Comparison of ENCODE assay signal across 1 cellular context in genomic region chr1:156121441-156121840, GRCh38.
TF ChIP-seq lines count a peak whose summit lies in the region.

No MANE protein-coding gene starts in this region.

TF ChIP-seq in WTC11, 78 proteins besides CTCF, POLR2A, EP300 and RAD21 (continued from another document):
- TF ChIP-seq, protein P1, sequence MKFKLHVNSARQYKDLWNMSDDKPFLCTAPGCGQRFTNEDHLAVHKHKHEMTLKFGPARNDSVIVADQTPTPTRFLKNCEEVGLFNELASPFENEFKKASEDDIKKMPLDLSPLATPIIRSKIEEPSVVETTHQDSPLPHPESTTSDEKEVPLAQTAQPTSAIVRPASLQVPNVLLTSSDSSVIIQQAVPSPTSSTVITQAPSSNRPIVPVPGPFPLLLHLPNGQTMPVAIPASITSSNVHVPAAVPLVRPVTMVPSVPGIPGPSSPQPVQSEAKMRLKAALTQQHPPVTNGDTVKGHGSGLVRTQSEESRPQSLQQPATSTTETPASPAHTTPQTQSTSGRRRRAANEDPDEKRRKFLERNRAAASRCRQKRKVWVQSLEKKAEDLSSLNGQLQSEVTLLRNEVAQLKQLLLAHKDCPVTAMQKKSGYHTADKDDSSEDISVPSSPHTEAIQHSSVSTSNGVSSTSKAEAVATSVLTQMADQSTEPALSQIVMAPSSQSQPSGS (CRISPR knock-in tag; IDR thresholded peaks at IDR 0.05; ENCODE audit: borderline replicate concordance, low read depth) = no peak
- no peak for TF ChIP-seq ZNF281 (CRISPR knock-in tag; IDR thresholded peaks at IDR 0.05)
- TF ChIP-seq ETV6 (CRISPR knock-in tag; IDR thresholded peaks at IDR 0.05) = no peak
- TF ChIP-seq TP53 (CRISPR knock-in tag; IDR thresholded peaks at IDR 0.05) = no peak
- TF ChIP-seq ESRRA (CRISPR knock-in tag; IDR thresholded peaks at IDR 0.05; ENCODE audit: borderline replicate concordance) = no peak
- no peak for TF ChIP-seq EMX1 (CRISPR knock-in tag; IDR thresholded peaks at IDR 0.05)
- TF ChIP-seq ZNF671 (CRISPR knock-in tag; IDR thresholded peaks at IDR 0.05) = no peak
- no peak for TF ChIP-seq ZNF416 (CRISPR knock-in tag; IDR thresholded peaks at IDR 0.05)
- TF ChIP-seq CREM (CRISPR knock-in tag; IDR thresholded peaks at IDR 0.05) = no peak
- TF ChIP-seq ZNF532 (CRISPR knock-in tag; IDR thresholded peaks at IDR 0.05; ENCODE audit: borderline replicate concordance) = no peak
- no peak for TF ChIP-seq USF1 (CRISPR knock-in tag; IDR thresholded peaks at IDR 0.05)
- no peak for TF ChIP-seq JAZF1 (CRISPR knock-in tag; IDR thresholded peaks at IDR 0.05)
- no peak for TF ChIP-seq PREB (CRISPR knock-in tag; IDR thresholded peaks at IDR 0.05; ENCODE audit: borderline replicate concordance)
- TF ChIP-seq, protein P2, sequence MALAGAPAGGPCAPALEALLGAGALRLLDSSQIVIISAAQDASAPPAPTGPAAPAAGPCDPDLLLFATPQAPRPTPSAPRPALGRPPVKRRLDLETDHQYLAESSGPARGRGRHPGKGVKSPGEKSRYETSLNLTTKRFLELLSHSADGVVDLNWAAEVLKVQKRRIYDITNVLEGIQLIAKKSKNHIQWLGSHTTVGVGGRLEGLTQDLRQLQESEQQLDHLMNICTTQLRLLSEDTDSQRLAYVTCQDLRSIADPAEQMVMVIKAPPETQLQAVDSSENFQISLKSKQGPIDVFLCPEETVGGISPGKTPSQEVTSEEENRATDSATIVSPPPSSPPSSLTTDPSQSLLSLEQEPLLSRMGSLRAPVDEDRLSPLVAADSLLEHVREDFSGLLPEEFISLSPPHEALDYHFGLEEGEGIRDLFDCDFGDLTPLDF (CRISPR knock-in tag; IDR thresholded peaks at IDR 0.05) = no peak
- TF ChIP-seq, protein P3, sequence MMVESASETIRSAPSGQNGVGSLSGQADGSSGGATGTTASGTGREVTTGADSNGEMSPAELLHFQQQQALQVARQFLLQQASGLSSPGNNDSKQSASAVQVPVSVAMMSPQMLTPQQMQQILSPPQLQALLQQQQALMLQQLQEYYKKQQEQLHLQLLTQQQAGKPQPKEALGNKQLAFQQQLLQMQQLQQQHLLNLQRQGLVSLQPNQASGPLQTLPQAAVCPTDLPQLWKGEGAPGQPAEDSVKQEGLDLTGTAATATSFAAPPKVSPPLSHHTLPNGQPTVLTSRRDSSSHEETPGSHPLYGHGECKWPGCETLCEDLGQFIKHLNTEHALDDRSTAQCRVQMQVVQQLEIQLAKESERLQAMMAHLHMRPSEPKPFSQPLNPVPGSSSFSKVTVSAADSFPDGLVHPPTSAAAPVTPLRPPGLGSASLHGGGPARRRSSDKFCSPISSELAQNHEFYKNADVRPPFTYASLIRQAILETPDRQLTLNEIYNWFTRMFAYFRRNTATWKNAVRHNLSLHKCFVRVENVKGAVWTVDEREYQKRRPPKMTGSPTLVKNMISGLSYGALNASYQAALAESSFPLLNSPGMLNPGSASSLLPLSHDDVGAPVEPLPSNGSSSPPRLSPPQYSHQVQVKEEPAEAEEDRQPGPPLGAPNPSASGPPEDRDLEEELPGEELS (CRISPR knock-in tag; IDR thresholded peaks at IDR 0.05) = no peak
- TF ChIP-seq MYBL2 (CRISPR knock-in tag; IDR thresholded peaks at IDR 0.05) = no peak
